Comparison of ENCODE assay signal across 1 cellular context in the genomic region with DNA sequence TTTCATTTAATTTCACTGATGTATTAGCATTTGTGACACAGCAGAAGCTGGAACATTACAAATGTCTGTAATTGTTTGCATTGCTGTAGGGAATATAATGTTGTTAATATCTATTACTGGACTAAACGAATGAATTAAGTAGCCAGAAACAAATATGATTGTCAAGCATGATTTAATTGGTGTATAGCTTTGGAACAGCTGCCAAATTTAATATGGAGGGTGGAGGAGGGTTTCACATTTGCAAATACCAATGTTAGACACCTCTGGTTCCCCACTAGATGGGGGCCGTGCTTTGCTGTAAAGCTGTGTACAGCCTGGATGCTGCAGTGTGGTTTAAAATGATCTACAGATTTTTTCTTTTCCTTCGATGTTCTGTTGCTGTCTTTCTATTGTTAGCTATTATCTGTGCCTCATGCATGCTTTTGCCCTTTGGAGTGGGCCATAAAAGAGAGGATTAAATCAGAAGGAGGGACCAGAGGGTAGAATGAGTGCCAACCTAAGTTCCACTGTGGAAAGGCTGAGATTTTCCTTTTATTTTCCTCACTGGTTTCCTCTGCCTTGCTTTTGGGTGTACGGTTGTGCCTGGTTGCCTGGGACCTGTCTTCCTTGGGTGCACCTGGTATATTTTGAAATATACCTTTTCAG.
TF ChIP-seq lines count a peak whose summit lies in the region.

No MANE protein-coding gene starts in this region.

TF ChIP-seq in SK-N-SH treated with all-trans-retinoic acid at 6 μM for 48 hours, 23 proteins besides CTCF, POLR2A, EP300 and RAD21:
- TF ChIP-seq, protein P1, sequence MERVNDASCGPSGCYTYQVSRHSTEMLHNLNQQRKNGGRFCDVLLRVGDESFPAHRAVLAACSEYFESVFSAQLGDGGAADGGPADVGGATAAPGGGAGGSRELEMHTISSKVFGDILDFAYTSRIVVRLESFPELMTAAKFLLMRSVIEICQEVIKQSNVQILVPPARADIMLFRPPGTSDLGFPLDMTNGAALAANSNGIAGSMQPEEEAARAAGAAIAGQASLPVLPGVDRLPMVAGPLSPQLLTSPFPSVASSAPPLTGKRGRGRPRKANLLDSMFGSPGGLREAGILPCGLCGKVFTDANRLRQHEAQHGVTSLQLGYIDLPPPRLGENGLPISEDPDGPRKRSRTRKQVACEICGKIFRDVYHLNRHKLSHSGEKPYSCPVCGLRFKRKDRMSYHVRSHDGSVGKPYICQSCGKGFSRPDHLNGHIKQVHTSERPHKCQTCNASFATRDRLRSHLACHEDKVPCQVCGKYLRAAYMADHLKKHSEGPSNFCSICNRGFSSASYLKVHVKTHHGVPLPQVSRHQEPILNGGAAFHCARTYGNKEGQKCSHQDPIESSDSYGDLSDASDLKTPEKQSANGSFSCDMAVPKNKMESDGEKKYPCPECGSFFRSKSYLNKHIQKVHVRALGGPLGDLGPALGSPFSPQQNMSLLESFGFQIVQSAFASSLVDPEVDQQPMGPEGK (CRISPR knock-in tag; IDR thresholded peaks at IDR 0.05; ENCODE audit: borderline replicate concordance): no peak
- TF ChIP-seq ISL1 (CRISPR knock-in tag; IDR thresholded peaks at IDR 0.05) (peak; percentile 62), BACH2 (CRISPR knock-in tag; IDR thresholded peaks at IDR 0.05; ENCODE audit: borderline replicate concordance) (0 out of 2 replicates have a peak, but pooled peaks have one; percentile 15), TCF4 (CRISPR knock-in tag; IDR thresholded peaks at IDR 0.05; ENCODE audit: borderline replicate concordance) (peak; percentile 50; the same call in 1 of the 2 replicates), ZNF565 (CRISPR knock-in tag; conservative IDR thresholded peaks at IDR 0.05; ENCODE audit: low read depth) (no peak)
- TF ChIP-seq, protein P2, sequence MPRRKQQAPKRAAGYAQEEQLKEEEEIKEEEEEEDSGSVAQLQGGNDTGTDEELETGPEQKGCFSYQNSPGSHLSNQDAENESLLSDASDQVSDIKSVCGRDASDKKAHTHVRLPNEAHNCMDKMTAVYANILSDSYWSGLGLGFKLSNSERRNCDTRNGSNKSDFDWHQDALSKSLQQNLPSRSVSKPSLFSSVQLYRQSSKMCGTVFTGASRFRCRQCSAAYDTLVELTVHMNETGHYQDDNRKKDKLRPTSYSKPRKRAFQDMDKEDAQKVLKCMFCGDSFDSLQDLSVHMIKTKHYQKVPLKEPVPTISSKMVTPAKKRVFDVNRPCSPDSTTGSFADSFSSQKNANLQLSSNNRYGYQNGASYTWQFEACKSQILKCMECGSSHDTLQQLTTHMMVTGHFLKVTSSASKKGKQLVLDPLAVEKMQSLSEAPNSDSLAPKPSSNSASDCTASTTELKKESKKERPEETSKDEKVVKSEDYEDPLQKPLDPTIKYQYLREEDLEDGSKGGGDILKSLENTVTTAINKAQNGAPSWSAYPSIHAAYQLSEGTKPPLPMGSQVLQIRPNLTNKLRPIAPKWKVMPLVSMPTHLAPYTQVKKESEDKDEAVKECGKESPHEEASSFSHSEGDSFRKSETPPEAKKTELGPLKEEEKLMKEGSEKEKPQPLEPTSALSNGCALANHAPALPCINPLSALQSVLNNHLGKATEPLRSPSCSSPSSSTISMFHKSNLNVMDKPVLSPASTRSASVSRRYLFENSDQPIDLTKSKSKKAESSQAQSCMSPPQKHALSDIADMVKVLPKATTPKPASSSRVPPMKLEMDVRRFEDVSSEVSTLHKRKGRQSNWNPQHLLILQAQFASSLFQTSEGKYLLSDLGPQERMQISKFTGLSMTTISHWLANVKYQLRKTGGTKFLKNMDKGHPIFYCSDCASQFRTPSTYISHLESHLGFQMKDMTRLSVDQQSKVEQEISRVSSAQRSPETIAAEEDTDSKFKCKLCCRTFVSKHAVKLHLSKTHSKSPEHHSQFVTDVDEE (CRISPR knock-in tag; IDR thresholded peaks at IDR 0.05): peak; percentile 44; the same call in 1 of the 2 replicates
